13 cellular contexts compared by ENCODE assay signal in genomic region chr6:76481101-76481500, GRCh38.
DNase-seq lines count a peak whose midpoint lies in the region; ATAC-seq and TF ChIP-seq lines count a peak whose summit lies in the region.
"Had no signal": no experiment of that assay in that cellular context is flagged by ENCODE, and none has a peak within 500 bp of the region (broad histone marks: within the 10 kb centered on the region; RNA-seq: fewer than 3 reads in every experiment).

No MANE protein-coding gene starts in this region.

- 0 out of 2 replicates have a peak overlapping the region, but pooled peaks have one; percentile 48 for H2BK15ac ChIP-seq in H9 (ENCODE audit: low read depth, low read length)

- TF ChIP-seq CTCF in H9 (conservative IDR thresholded peaks at IDR 0.05) (no peak), colonic mucosa (IDR thresholded peaks at IDR 0.05) (no peak), neural progenitor cell (IDR thresholded peaks at IDR 0.05) (no peak)

- H2BK20ac ChIP-seq in H9 (ENCODE audit: low read depth, low read length, poor library complexity, severe bottlenecking) = no peak overlapping the region

- no peak overlapping the region for H3K4me3 ChIP-seq in colonic mucosa
- H3K4me3 ChIP-seq in neural progenitor cell = no peak overlapping the region
- H3K4me3 ChIP-seq: BLaER1 treated with 17β-estradiol and CSF1 and Interleukin-3, amounts not matched to agents 10 nM and 100 nM; GM23248; HAP-1 had no signal

- ATAC-seq in HG03439 (IDR thresholded peaks at IDR 0.05; ENCODE audit: unreplicated experiment) = no peak

- no peak overlapping the region for H2BK12ac ChIP-seq in H9 (ENCODE audit: insufficient read length, low read depth, low read length)

- H3F3A ChIP-seq in neural progenitor cell (ENCODE audit: low read depth) = no peaks in the 10 kb centered on the region

- WGBS in H9 (ENCODE audit: extremely low coverage, insufficient read length, low lambda C conversion rate) = no CpG with 5 or more reads among the region's 3 CpGs

- no peaks in the 10 kb centered on the region; the same call in 1 of the 2 replicates for H3K27me3 Mint-ChIP-seq in H9 (ENCODE audit: low read depth)
- no peaks in the 10 kb centered on the region for H3K27me3 Mint-ChIP-seq in neural progenitor cell (ENCODE audit: insufficient read depth, low read depth)
- H3K27me3 Mint-ChIP-seq: CD4-positive, CD25-positive, alpha-beta regulatory T cell had no signal

- H2AFZ ChIP-seq in H9 (ENCODE audit: low read length) (no peak overlapping the region), neural progenitor cell (replicated peaks) (no peak overlapping the region)
- H2AFZ ChIP-seq: GM23248 had no signal

- H3K79me2 ChIP-seq in H9 (ENCODE audit: insufficient read depth, low read length) (no peaks in the 10 kb centered on the region), neural progenitor cell (ENCODE audit: low read depth) (no peaks in the 10 kb centered on the region)

- H3T11ph ChIP-seq in H9 (ENCODE audit: low read length) = no peak overlapping the region

- no peak overlapping the region for H2AK5ac ChIP-seq in H9 (ENCODE audit: insufficient read length, low read length)

- intact Hi-C loops in colonic mucosa (cut with DNase I) = no loop called here

- H3K9me3 ChIP-seq in H9 (ENCODE audit: control insufficient read depth, low read depth, low read length) (no peaks in the 10 kb centered on the region), colonic mucosa (no peaks in the 10 kb centered on the region), neural progenitor cell (ENCODE audit: low read depth) (no peaks in the 10 kb centered on the region)
- H3K9me3 ChIP-seq: HAP-1 had no signal

- H2BK120ac ChIP-seq in H9 (ENCODE audit: low read depth, low read length, poor library complexity, severe bottlenecking) = no peak overlapping the region

- H3K4me3 Mint-ChIP-seq in H9 (no peak overlapping the region), neural progenitor cell (no peak overlapping the region)
- H3K4me3 Mint-ChIP-seq: CD4-positive, CD25-positive, alpha-beta regulatory T cell had no signal

- no peaks in the 10 kb centered on the region for H3K27me3 ChIP-seq in H9 (ENCODE audit: insufficient read depth, low read length)
- H3K27me3 ChIP-seq in colonic mucosa = no peaks in the 10 kb centered on the region
- H3K27me3 ChIP-seq in neural progenitor cell = no peaks in the 10 kb centered on the region
- H3K27me3 ChIP-seq: BLaER1 treated with 17β-estradiol and CSF1 and Interleukin-3, amounts not matched to agents 10 nM and 100 nM had no signal

- H3K9me3 Mint-ChIP-seq in H9 = peaks cover 5 to 8% of the 10 kb centered on the region in 2 experiments
- H3K9me3 Mint-ChIP-seq in neural progenitor cell = peaks cover 16% of the 10 kb centered on the region

- H2BK5ac ChIP-seq in H9 (ENCODE audit: insufficient read length, low read length) = no peak overlapping the region

- H3K36me3 Mint-ChIP-seq in H9 (ENCODE audit: insufficient read depth in 1 of 3, low read depth in 3 of 3) (peaks cover 1 to 15% (median 4%) of the 10 kb centered on the region in 3 experiments; a peak in 4 of 7 replicates), neural progenitor cell (no peaks in the 10 kb centered on the region)
- H3K36me3 Mint-ChIP-seq: CD4-positive, CD25-positive, alpha-beta regulatory T cell had no signal

- no peaks in the 10 kb centered on the region for H3K23me2 ChIP-seq in H9 (ENCODE audit: insufficient read length, low read depth, low read length, poor library complexity, severe bottlenecking)

- H3K56ac ChIP-seq in H9 (ENCODE audit: insufficient read length, low read depth, low read length) = no peak overlapping the region

- no peak overlapping the region for H3K18ac ChIP-seq in H9 (ENCODE audit: insufficient read length, low read depth, low read length)

- H4K5ac ChIP-seq in H9 (ENCODE audit: insufficient read length, low read depth, low read length) = no peak overlapping the region

- H3K79me1 ChIP-seq in H9 (ENCODE audit: insufficient read depth, low read depth, low read length, poor library complexity, severe bottlenecking) = no peaks in the 10 kb centered on the region

- H3K4ac ChIP-seq in H9 (ENCODE audit: low read depth, low read length) = no peak overlapping the region

- H3K4me2 ChIP-seq in H9 (ENCODE audit: insufficient read depth, insufficient read length, low read length) (no peak overlapping the region), neural progenitor cell (peak overlapping the region; percentile 41)
- H3K4me2 ChIP-seq: BLaER1 treated with 17β-estradiol and CSF1 and Interleukin-3, amounts not matched to agents 10 nM and 100 nM had no signal

- H3K27ac ChIP-seq in H9 (ENCODE audit: insufficient read length, low read depth, low read length) (no peak overlapping the region), colonic mucosa (no peak overlapping the region), neural progenitor cell (no peak overlapping the region)
- H3K27ac ChIP-seq: BLaER1 treated with 17β-estradiol and CSF1 and Interleukin-3, amounts not matched to agents 10 nM and 100 nM; GM23248; HL-60 had no signal

- H4K20me1 ChIP-seq in H9 (ENCODE audit: control insufficient read depth, insufficient read depth, insufficient read length) (no peaks in the 10 kb centered on the region), neural progenitor cell (ENCODE audit: low read depth) (no peaks in the 10 kb centered on the region)
- H4K20me1 ChIP-seq: BLaER1 treated with 17β-estradiol and CSF1 and Interleukin-3, amounts not matched to agents 10 nM and 100 nM had no signal

- H3K27ac Mint-ChIP-seq in H9 = no peak overlapping the region
- H3K27ac Mint-ChIP-seq in neural progenitor cell = no peak overlapping the region
- H3K27ac Mint-ChIP-seq: CD4-positive, CD25-positive, alpha-beta regulatory T cell had no signal

- H3K4me1 Mint-ChIP-seq in H9 = peaks cover 7 to 11% of the 10 kb centered on the region in 2 experiments
- H3K4me1 Mint-ChIP-seq in neural progenitor cell = no peaks in the 10 kb centered on the region
- H3K4me1 Mint-ChIP-seq: CD4-positive, CD25-positive, alpha-beta regulatory T cell had no signal

- H3K9ac ChIP-seq in H9 (ENCODE audit: extremely low read depth, insufficient read length, low read length) (no peak overlapping the region), colonic mucosa (ENCODE audit: low read depth in 2 of 2, low read length in 2 of 2) (no peak overlapping the region), neural progenitor cell (no peak overlapping the region)
- H3K9ac ChIP-seq: BLaER1 treated with 17β-estradiol and CSF1 and Interleukin-3, amounts not matched to agents 10 nM and 100 nM; GM23248 had no signal

- no peaks in the 10 kb centered on the region for H3K4me1 ChIP-seq in H9 (ENCODE audit: insufficient read depth, low read length)
- H3K4me1 ChIP-seq in colonic mucosa = no peaks in the 10 kb centered on the region
- H3K4me1 ChIP-seq in neural progenitor cell = peaks cover 12% of the 10 kb centered on the region
- H3K4me1 ChIP-seq: BLaER1 treated with 17β-estradiol and CSF1 and Interleukin-3, amounts not matched to agents 10 nM and 100 nM; HAP-1 had no signal

- no peak overlapping the region for H4K8ac ChIP-seq in H9 (replicated peaks; ENCODE audit: insufficient read length, low read depth, low read length)

- DNase-seq in ELF-1 (ENCODE audit: low read depth, low spot score) (peak; percentile 10), H9 (no peak), colonic mucosa (peak; percentile 23), neural progenitor cell (ENCODE audit: low spot score) (peak; percentile 72), NCI-H1092 (lab: John Stamatoyannopoulos, UW) (no peak), NCI-H524 (lab: John Stamatoyannopoulos, UW) (no peak)
- DNase-seq: ACHN; CD4-positive, CD25-positive, alpha-beta regulatory T cell; GM23248 had no signal

- no peak overlapping the region for H4K91ac ChIP-seq in H9 (ENCODE audit: insufficient read length, low read depth, low read length)

- H3K36me3 ChIP-seq in colonic mucosa (no peaks in the 10 kb centered on the region), neural progenitor cell (no peaks in the 10 kb centered on the region)
- H3K36me3 ChIP-seq: BLaER1 treated with 17β-estradiol and CSF1 and Interleukin-3, amounts not matched to agents 10 nM and 100 nM; HAP-1 had no signal

- no peak overlapping the region for H3K23ac ChIP-seq in H9 (ENCODE audit: insufficient read length, low read depth, low read length)

- H3K14ac ChIP-seq in H9 (ENCODE audit: insufficient read depth, low read length) = no peak overlapping the region

Comparison
In these comparisons a context has a peak if more than half of its experiments do, and no peak if none do; other contexts are left out.
1. DNase-seq: peak in ELF-1 (single experiment), colonic mucosa (single experiment) and neural progenitor cell (single experiment); none in H9 (single experiment), NCI-H1092 (single experiment) and NCI-H524 (0 of 2).